ENCODE assay signal across 8 cellular contexts in genomic region chr1:248807067-248807737, GRCh38. TPM values are rescaled to one million over a fixed set of nuclear protein-coding genes. Genes with fewer than 3 reads are reported as not detected.
A peak's percentile ranks its signal among the peaks of the same experiment; 100 is the strongest.
DNase-seq lines count a peak whose midpoint lies in the region; ATAC-seq, FAIRE-seq and TF ChIP-seq lines count a peak whose summit lies in the region.

No MANE protein-coding gene starts in this region.

- H3K36me3 ChIP-seq in Caco-2 (ENCODE audit: control insufficient read depth, insufficient read depth, low read length) (no peaks in the 10 kb centered on the region), small intestine (ENCODE audit: control insufficient read depth in 2 of 2, insufficient read depth in 2 of 2, low read length in 2 of 2) (no peaks in the 10 kb centered on the region)

- no TSS peak for BruUV-seq in Caco-2 (replicated peaks; lab: Mats Ljungman, UMichigan)

- intact Hi-C loops in Caco-2 (cut with micrococcal nuclease; ENCODE audit: unreplicated experiment) (loop anchor here (1.0 kb wide), 3 partner anchors 111 to 564 kb away; no protein-coding TSS in a partner anchor), right cardiac atrium (cut with DNase I) (loop anchor here in 3 of 4 donors (2.0 to 5.0 kb wide), 2 partner anchors 185 to 186 kb away; no protein-coding TSS in a partner anchor)

- H3K27me3 ChIP-seq in Caco-2 (replicated peaks; ENCODE audit: control insufficient read depth, insufficient read depth, low read length) (no peaks in the 10 kb centered on the region), right cardiac atrium (ENCODE audit: control insufficient read depth, insufficient read depth) (no peaks in the 10 kb centered on the region), small intestine (ENCODE audit: control insufficient read depth in 2 of 2, insufficient read depth in 2 of 2, low read length in 2 of 2) (no peaks in the 10 kb centered on the region)

- TF ChIP-seq CTCF in Caco-2 (IDR thresholded peaks at IDR 0.05; ENCODE audit: insufficient read depth in 1 of 2, low read depth in 1 of 2, low read length in 1 of 2, severe bottlenecking in 1 of 2, unreplicated experiment in 1 of 2) = peak; percentile 72 to 82

- CTCF ChIA-PET in Caco-2 (lab: Charles Lee) = no interaction called here

- peak; percentile 55 for ATAC-seq in GM19351 (IDR thresholded peaks at IDR 0.05; ENCODE audit: unreplicated experiment)
- peak; percentile 56 for ATAC-seq in HG03432 (IDR thresholded peaks at IDR 0.05; ENCODE audit: unreplicated experiment)
- ATAC-seq in activated naive CD8-positive, alpha-beta T cell treated with anti-CD3 and anti-CD28 coated beads, Interleukin-2, amount 50 U/mL, for 24 hours = peak; percentile 79
- peak; percentile 74 to 76 for ATAC-seq in right cardiac atrium

- peaks cover 13% of the 10 kb centered on the region for H3K9me3 Mint-ChIP-seq in Caco-2 (ENCODE audit: unreplicated experiment)
- no peaks in the 10 kb centered on the region for H3K9me3 Mint-ChIP-seq in activated naive CD8-positive, alpha-beta T cell treated with anti-CD3 and anti-CD28 coated beads, Interleukin-2, amount 50 U/mL, for 24 hours

- no peak overlapping the region for H3K27ac Mint-ChIP-seq in Caco-2 (ENCODE audit: unreplicated experiment)
- H3K27ac Mint-ChIP-seq in activated naive CD8-positive, alpha-beta T cell treated with anti-CD3 and anti-CD28 coated beads, Interleukin-2, amount 50 U/mL, for 24 hours = no peak overlapping the region

- no peak overlapping the region for H3K4me3 ChIP-seq in Caco-2 (ENCODE audit: low read depth, low read length)
- no peak overlapping the region for H3K4me3 ChIP-seq in right cardiac atrium (ENCODE audit: low read length)
- H3K4me3 ChIP-seq in small intestine (ENCODE audit: low read depth in 1 of 2, low read length in 2 of 2) = no peak overlapping the region

- H3K9me3 ChIP-seq in Caco-2 = no peaks in the 10 kb centered on the region
- no peaks in the 10 kb centered on the region for H3K9me3 ChIP-seq in right cardiac atrium (ENCODE audit: control insufficient read depth, low read length)
- no peaks in the 10 kb centered on the region for H3K9me3 ChIP-seq in small intestine (ENCODE audit: control insufficient read depth, low read depth)

- peaks cover 7% of the 10 kb centered on the region for H3K4me1 Mint-ChIP-seq in Caco-2 (ENCODE audit: low read depth, unreplicated experiment)
- H3K4me1 Mint-ChIP-seq in activated naive CD8-positive, alpha-beta T cell treated with anti-CD3 and anti-CD28 coated beads, Interleukin-2, amount 50 U/mL, for 24 hours = peaks cover 9% of the 10 kb centered on the region

- H3K4me1 ChIP-seq in Caco-2 (no peaks in the 10 kb centered on the region), right cardiac atrium (ENCODE audit: control insufficient read depth, insufficient read depth, low read length) (peaks cover 8% of the 10 kb centered on the region), small intestine (ENCODE audit: control insufficient read depth in 2 of 2, insufficient read depth in 1 of 2, low read depth in 1 of 2, low read length in 1 of 2) (peaks cover 0 to 8% of the 10 kb centered on the region in 2 donors)

- POLR2A ChIA-PET in Caco-2 (lab: Charles Lee) = no interaction called here

- DNase-seq in Caco-2 (peak; percentile 64 to 65), RPMI7951 (ENCODE audit: low read depth) (peak; percentile 43), right cardiac atrium (peak; percentile 55 to 80 (median 76)), small intestine (peak; percentile 67), HuH-7.5 (ENCODE audit: low spot score) (no peak)
- DNase-seq in activated naive CD8-positive, alpha-beta T cell treated with anti-CD3 and anti-CD28 coated beads, Interleukin-2, amount 50 U/mL, for 24 hours = peak; percentile 66

- H3K27ac ChIP-seq in right cardiac atrium (ENCODE audit: low read length) (no peak overlapping the region), small intestine (ENCODE audit: low read depth in 1 of 2, low read length in 1 of 2) (no peak overlapping the region)

- H3K36me3 Mint-ChIP-seq in Caco-2 (ENCODE audit: insufficient read depth, unreplicated experiment) = peaks cover 19% of the 10 kb centered on the region
- no peaks in the 10 kb centered on the region for H3K36me3 Mint-ChIP-seq in activated naive CD8-positive, alpha-beta T cell treated with anti-CD3 and anti-CD28 coated beads, Interleukin-2, amount 50 U/mL, for 24 hours (ENCODE audit: low read depth)

- no peak overlapping the region for H3K4me3 Mint-ChIP-seq in Caco-2 (ENCODE audit: unreplicated experiment)
- no peak overlapping the region for H3K4me3 Mint-ChIP-seq in activated naive CD8-positive, alpha-beta T cell treated with anti-CD3 and anti-CD28 coated beads, Interleukin-2, amount 50 U/mL, for 24 hours

- WGBS in right cardiac atrium = 44% methylated on average over 15 of the region's 15 CpGs
- WGBS in small intestine, 3 donors = 42 to 50% (median 46%) methylated on average over 15 of the region's 15 CpGs

- no peak for FAIRE-seq in small intestine (lab: Jason Lieb, UNC)

- no peaks in the 10 kb centered on the region for H3K27me3 Mint-ChIP-seq in Caco-2 (ENCODE audit: insufficient read depth, unreplicated experiment)
- H3K27me3 Mint-ChIP-seq in activated naive CD8-positive, alpha-beta T cell treated with anti-CD3 and anti-CD28 coated beads, Interleukin-2, amount 50 U/mL, for 24 hours = no peaks in the 10 kb centered on the region

RNA-seq across cellular contexts. Expression of gene SH3BP5L, which starts 18.5 kb away (rescaled TPM):
- total RNA-seq in Caco-2 (2022) (21.3 and 22.4 TPM in 2 replicates), right cardiac atrium (10 to 100 TPM; 15.3 to 20.8 (median 18.0) TPM)
- 13.3 and 18.6 TPM in 2 replicates for total RNA-seq in RPMI7951 (2014; rRNA removed; shearing (Covaris generic))
- polyA plus RNA-seq in right cardiac atrium (18.0 TPM), small intestine (10 to 100 TPM; 19.1 to 38.0 (median 27.3) TPM)

RNA-seq across cellular contexts. Expression of gene ZNF672, which starts 30.8 kb away (rescaled TPM):
- 27.3 and 29.1 TPM in 2 replicates for total RNA-seq in Caco-2 (2022)
- 13.4 and 13.8 TPM in 2 replicates for total RNA-seq in RPMI7951 (2014; rRNA removed; shearing (Covaris generic))
- 10 to 100 TPM; 34.6 to 52.7 (median 40.5) TPM for total RNA-seq in right cardiac atrium
- 29.3 TPM for polyA plus RNA-seq in right cardiac atrium
- 10 to 100 TPM; 17.2 to 25.7 (median 20.8) TPM for polyA plus RNA-seq in small intestine

RNA-seq across cellular contexts. Expression of gene LYPD8, which starts 51.6 kb away (rescaled TPM):
- total RNA-seq in Caco-2 (2022) = not detected in 2 replicates
- 1.4 and 2.1 TPM in 2 replicates for total RNA-seq in RPMI7951 (2014; rRNA removed; shearing (Covaris generic))
- not detected for total RNA-seq in right cardiac atrium
- not detected for polyA plus RNA-seq in right cardiac atrium
- polyA plus RNA-seq in small intestine = 1 to 10 TPM in 1 of 3 donors, under 1 TPM in 1, not detected in 1; 0.81 to 3.4 TPM

RNA-seq across cellular contexts. Expression of gene ZNF692, which starts 51.7 kb away (rescaled TPM):
- total RNA-seq in Caco-2 (2022) (48.5 and 58.4 TPM in 2 replicates), right cardiac atrium (10 to 100 TPM; 12.8 to 27.2 (median 19.6) TPM)
- total RNA-seq in RPMI7951 (2014; rRNA removed; shearing (Covaris generic)) = 13.2 and 14.8 TPM in 2 replicates
- polyA plus RNA-seq in right cardiac atrium (24.4 TPM), small intestine (100 to 1,000 TPM in 1 of 3 donors, 10 to 100 TPM in 2; 42.2 to 124 (median 94.0) TPM)
